12 cellular contexts compared by ENCODE assay signal in the genomic region with DNA sequence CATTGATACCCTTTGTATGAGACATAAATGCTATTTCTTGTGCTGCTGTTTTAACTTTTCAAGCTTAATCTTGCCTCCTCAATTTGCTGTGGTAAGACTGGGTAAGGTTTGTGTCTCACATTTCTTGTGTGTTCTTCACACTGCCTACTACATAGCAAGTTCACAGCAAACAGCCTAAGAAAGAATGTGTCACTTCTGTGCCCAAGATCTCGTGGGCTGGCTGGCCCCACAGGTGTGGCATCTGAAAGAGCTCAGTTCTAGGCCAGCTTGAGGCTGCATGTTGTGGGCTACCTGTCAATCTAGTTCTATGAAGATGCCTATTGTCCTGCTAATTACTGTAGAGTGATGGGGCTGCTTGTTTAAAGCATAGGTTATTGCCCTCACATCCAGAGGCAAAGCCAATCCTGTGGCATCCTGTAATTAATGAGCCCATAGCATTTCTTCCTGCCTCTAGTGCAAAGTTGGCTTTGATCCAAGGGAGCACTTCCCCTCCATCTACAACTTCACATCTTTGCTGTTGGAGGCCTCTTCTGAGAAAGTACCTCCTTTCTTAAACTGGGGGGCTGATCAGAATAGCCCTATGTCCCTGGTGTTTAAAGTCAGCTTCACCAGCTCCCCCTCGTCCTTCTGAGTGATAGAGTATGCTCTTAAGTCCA. TPM values are rescaled to one million over a fixed set of nuclear protein-coding genes. Genes with fewer than 3 reads are reported as not detected.
A peak's percentile ranks its signal among the peaks of the same experiment; 100 is the strongest.
DNase-seq lines count a peak whose midpoint lies in the region; ATAC-seq and TF ChIP-seq lines count a peak whose summit lies in the region.
"Had no signal": no experiment of that assay in that cellular context is flagged by ENCODE, and none has a peak within 500 bp of the region (broad histone marks: within the 10 kb centered on the region; RNA-seq: fewer than 3 reads in every experiment).

No MANE protein-coding gene starts in this region.

- H3K9me3 Mint-ChIP-seq in activated T-helper 17 cell treated with anti-CD3 and anti-CD28 coated beads, Interleukin-2, amount 50 U/mL, for 72 hours, result no peaks in the 10 kb centered on the region
- no peaks in the 10 kb centered on the region for H3K9me3 Mint-ChIP-seq in stimulated activated naive B cell treated with anti-CD40 and anti-IgM and Interleukin-4, amounts not matched to agents 10 μg/mL and 1 μg/mL and 100 μg/mL, for 72 hours
- H3K9me3 Mint-ChIP-seq: T-helper 1 cell treated with Interleukin-12 subunit alpha and Interleukin-12 subunit beta and Interleukin-4 antibody, amounts not matched to agents 30 μg/mL and 1 μg/mL, for 36 hours had no signal

- peak; percentile 24 for DNase-seq in activated CD8-positive, alpha-beta memory T cell treated with anti-CD3 and anti-CD28 coated beads for 24 hours
- no peak for DNase-seq in activated CD8-positive, alpha-beta memory T cell treated with anti-CD3 and anti-CD28 coated beads, Interleukin-2, amount 50 U/mL, for 4 hours
- DNase-seq in NB4 (ENCODE audit: low read depth) (peak; percentile 49), NCI-H524 (lab: John Stamatoyannopoulos, UW) (no peak), activated gamma-delta T cell treated with Interleukin-2 at 50 U/mL for 16 hours (no peak)
- no peak for DNase-seq in stimulated activated naive B cell treated with anti-CD40 and anti-IgM and Interleukin-4, amounts not matched to agents 10 μg/mL and 1 μg/mL and 100 μg/mL, for 72 hours
- DNase-seq: midbrain had no signal

- no peak for TF ChIP-seq POLR2A in NB4 (IDR thresholded peaks at IDR 0.05; ENCODE audit: extremely low read depth, insufficient read length)

- H3K27me3 Mint-ChIP-seq in activated T-helper 17 cell treated with anti-CD3 and anti-CD28 coated beads, Interleukin-2, amount 50 U/mL, for 72 hours, result no peaks in the 10 kb centered on the region
- no peaks in the 10 kb centered on the region for H3K27me3 Mint-ChIP-seq in stimulated activated naive B cell treated with anti-CD40 and anti-IgM and Interleukin-4, amounts not matched to agents 10 μg/mL and 1 μg/mL and 100 μg/mL, for 72 hours

- no peaks in the 10 kb centered on the region for H3K36me3 Mint-ChIP-seq in activated T-helper 17 cell treated with anti-CD3 and anti-CD28 coated beads, Interleukin-2, amount 50 U/mL, for 72 hours (ENCODE audit: low read depth)
- peaks cover 7 to 12% of the 10 kb centered on the region in 2 donors for H3K36me3 Mint-ChIP-seq in stimulated activated naive B cell treated with anti-CD40 and anti-IgM and Interleukin-4, amounts not matched to agents 10 μg/mL and 1 μg/mL and 100 μg/mL, for 72 hours

- no peak overlapping the region for H3K4me3 ChIP-seq in NB4 (ENCODE audit: low read depth, low read length)
- H3K4me3 ChIP-seq: adrenal gland, prostate gland had no signal

- no peak for TF ChIP-seq CTCF in NB4 (IDR thresholded peaks at IDR 0.05; ENCODE audit: low read depth, low read length)

- H3K4me1 Mint-ChIP-seq in activated T-helper 17 cell treated with anti-CD3 and anti-CD28 coated beads, Interleukin-2, amount 50 U/mL, for 72 hours, result peaks cover 14% of the 10 kb centered on the region
- H3K4me1 Mint-ChIP-seq in stimulated activated naive B cell treated with anti-CD40 and anti-IgM and Interleukin-4, amounts not matched to agents 10 μg/mL and 1 μg/mL and 100 μg/mL, for 72 hours, result peaks cover 6 to 11% of the 10 kb centered on the region in 2 donors

- H3K27ac Mint-ChIP-seq in activated T-helper 17 cell treated with anti-CD3 and anti-CD28 coated beads, Interleukin-2, amount 50 U/mL, for 72 hours, result peak overlapping the region; percentile 79
- H3K27ac Mint-ChIP-seq in stimulated activated naive B cell treated with anti-CD40 and anti-IgM and Interleukin-4, amounts not matched to agents 10 μg/mL and 1 μg/mL and 100 μg/mL, for 72 hours, result peak overlapping the region; percentile 75
- H3K27ac Mint-ChIP-seq: T-helper 1 cell treated with Interleukin-12 subunit alpha and Interleukin-12 subunit beta and Interleukin-4 antibody, amounts not matched to agents 30 μg/mL and 1 μg/mL, for 36 hours had no signal

- ATAC-seq in activated T-helper 17 cell treated with anti-CD3 and anti-CD28 coated beads, Interleukin-2, amount 50 U/mL, for 72 hours (replicated peaks), result peak; percentile 44
- no peak for ATAC-seq in stimulated activated naive B cell treated with anti-CD40 and anti-IgM and Interleukin-4, amounts not matched to agents 10 μg/mL and 1 μg/mL and 100 μg/mL, for 72 hours (replicated peaks)
- ATAC-seq in GM19467 (IDR thresholded peaks at IDR 0.05; ENCODE audit: unreplicated experiment), result no peak

- H3K4me3 Mint-ChIP-seq in activated T-helper 17 cell treated with anti-CD3 and anti-CD28 coated beads, Interleukin-2, amount 50 U/mL, for 72 hours, result no peak overlapping the region
- no peak overlapping the region for H3K4me3 Mint-ChIP-seq in stimulated activated naive B cell treated with anti-CD40 and anti-IgM and Interleukin-4, amounts not matched to agents 10 μg/mL and 1 μg/mL and 100 μg/mL, for 72 hours
- H3K4me3 Mint-ChIP-seq: T-helper 1 cell treated with Interleukin-12 subunit alpha and Interleukin-12 subunit beta and Interleukin-4 antibody, amounts not matched to agents 30 μg/mL and 1 μg/mL, for 36 hours had no signal

RNA-seq across cellular contexts. Expression of a gene that starts 40.9 kb away (rescaled TPM):
- total RNA-seq in activated T-helper 17 cell treated with anti-CD3 and anti-CD28 coated beads, Interleukin-2, amount 50 U/mL, for 72 hours, result 1 to 10 TPM in 1 of 2 donors, under 1 TPM in 1; 0.73 to 3.4 TPM

Comparison
In these comparisons a context has a peak if more than half of its experiments do, and no peak if none do; other contexts are left out.
1. DNase-seq: peak in activated CD8-positive, alpha-beta memory T cell treated with anti-CD3 and anti-CD28 coated beads for 24 hours (single experiment) and NB4 (single experiment); none in activated CD8-positive, alpha-beta memory T cell treated with anti-CD3 and anti-CD28 coated beads, Interleukin-2, amount 50 U/mL, for 4 hours (single experiment), stimulated activated naive B cell treated with anti-CD40 and anti-IgM and Interleukin-4, amounts not matched to agents 10 μg/mL and 1 μg/mL and 100 μg/mL, for 72 hours (single experiment), NCI-H524 (0 of 2) and activated gamma-delta T cell treated with Interleukin-2 at 50 U/mL for 16 hours (single experiment).